ENCODE assay signal across 31 cellular contexts in the genomic region with DNA sequence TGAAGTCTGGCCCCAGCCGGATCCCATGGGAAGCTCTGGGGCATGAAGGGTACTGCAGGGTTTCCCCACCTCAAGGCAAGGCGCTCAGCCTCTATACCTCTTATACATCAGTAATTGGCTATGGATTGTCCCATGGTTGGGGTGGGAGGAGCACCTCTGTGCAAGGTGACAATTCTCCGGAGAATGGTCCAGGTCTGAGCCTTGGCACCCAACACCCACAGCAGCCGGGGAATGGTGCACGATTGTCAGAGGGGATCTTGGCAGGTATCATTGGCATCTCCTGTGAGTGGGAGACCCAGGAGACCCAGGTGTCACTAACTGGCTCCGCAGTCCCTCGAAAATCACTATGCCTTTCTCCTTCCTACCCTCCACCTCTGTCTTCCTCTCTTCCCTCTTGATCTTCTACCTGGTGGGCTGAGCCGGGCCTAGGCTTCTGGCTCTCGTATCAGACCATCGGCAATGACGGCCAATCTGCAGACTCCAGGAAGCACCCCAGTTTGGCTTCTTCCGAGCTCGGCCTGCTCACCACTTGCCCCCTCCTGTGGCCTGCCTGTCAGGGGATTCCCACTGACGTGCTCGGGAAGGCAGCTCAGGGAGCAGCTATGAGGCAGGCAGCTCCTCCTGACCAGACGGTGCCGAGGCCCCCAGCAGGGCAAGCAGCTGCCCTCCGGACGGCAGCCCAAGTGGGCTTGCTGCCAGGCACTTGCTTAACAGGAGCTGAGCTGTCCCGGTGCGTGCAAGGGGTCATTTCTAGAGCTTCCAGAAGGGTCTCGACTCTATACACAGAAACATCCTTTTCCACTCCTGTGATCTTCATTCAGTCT. TPM values are rescaled to one million over a fixed set of nuclear protein-coding genes. Genes with fewer than 3 reads are reported as not detected.
"Had no signal": no experiment of that assay in that cellular context is flagged by ENCODE, and none has a peak within 500 bp of the region (broad histone marks: within the 10 kb centered on the region; RNA-seq: fewer than 3 reads in every experiment).

No MANE protein-coding gene starts in this region.

- H3K36me3 Mint-ChIP-seq: natural killer cell treated with Interleukin-12 subunit alpha and Interleukin-12 subunit beta and Interleukin-15 and Interleukin-18, amount 100 ng/mL, for 72 hours had no signal

- H3K4me3 ChIP-seq: breast epithelium, left ventricle myocardium inferior, lung, mucosa of descending colon, ovary, skin epidermis, thoracic aorta had no signal

- ATAC-seq: activated CD4-positive, CD25-positive, alpha-beta regulatory T cell treated with anti-CD3 and anti-CD28 coated beads, Interleukin-2, amount 50 U/mL, for 24 hours; activated T-helper 17 cell treated with anti-CD3 and anti-CD28 coated beads, Interleukin-2, amount 50 U/mL, for 72 hours; mucosa of descending colon; natural killer cell treated with Interleukin-12 subunit alpha and Interleukin-12 subunit beta and Interleukin-15 and Interleukin-18, amount 100 ng/mL, for 72 hours; sciatic nerve had no signal

- H3K27me3 ChIP-seq: breast epithelium, ovary had no signal

- H3K4me1 Mint-ChIP-seq: activated T-helper 17 cell treated with anti-CD3 and anti-CD28 coated beads, Interleukin-2, amount 50 U/mL, for 72 hours had no signal

- H3K4me3 Mint-ChIP-seq: activated T-cell treated with anti-CD3 and anti-CD28 coated beads, Interleukin-2, amount 50 U/mL, for 24 hours; activated T-helper 17 cell treated with anti-CD3 and anti-CD28 coated beads, Interleukin-2, amount 50 U/mL, for 72 hours; natural killer cell treated with Interleukin-12 subunit alpha and Interleukin-12 subunit beta and Interleukin-15 and Interleukin-18, amount 100 ng/mL, for 72 hours; stimulated activated naive CD8-positive, alpha-beta T cell treated with anti-CD3 and anti-CD28 coated beads, Interleukin-15, Interleukin-2, amounts not matched to agents 100 ng/mL and 50 ng/mL, for 24 hours; T-helper 1 cell treated with Interleukin-12 subunit alpha and Interleukin-12 subunit beta and Interleukin-4 antibody, amounts not matched to agents 30 μg/mL and 1 μg/mL, for 36 hours had no signal

- H3K27ac ChIP-seq: breast epithelium, epithelial cell of prostate, left ventricle myocardium inferior, ovary, skin epidermis, thoracic aorta, VCaP had no signal

- H3K9me3 Mint-ChIP-seq: activated T-cell treated with anti-CD3 and anti-CD28 coated beads, Interleukin-2, amount 50 U/mL, for 24 hours; activated T-helper 17 cell treated with anti-CD3 and anti-CD28 coated beads, Interleukin-2, amount 50 U/mL, for 72 hours; natural killer cell treated with Interleukin-12 subunit alpha and Interleukin-12 subunit beta and Interleukin-15 and Interleukin-18, amount 100 ng/mL, for 72 hours; stimulated activated naive CD8-positive, alpha-beta T cell treated with anti-CD3 and anti-CD28 coated beads, Interleukin-15, Interleukin-2, amounts not matched to agents 100 ng/mL and 50 ng/mL, for 24 hours; T-helper 1 cell treated with Interleukin-12 subunit alpha and Interleukin-12 subunit beta and Interleukin-4 antibody, amounts not matched to agents 30 μg/mL and 1 μg/mL, for 36 hours had no signal

- H3K27ac Mint-ChIP-seq: activated T-cell treated with anti-CD3 and anti-CD28 coated beads, Interleukin-2, amount 50 U/mL, for 24 hours; activated T-helper 17 cell treated with anti-CD3 and anti-CD28 coated beads, Interleukin-2, amount 50 U/mL, for 72 hours; natural killer cell treated with Interleukin-12 subunit alpha and Interleukin-12 subunit beta and Interleukin-15 and Interleukin-18, amount 100 ng/mL, for 72 hours; progenitor cell of endocrine pancreas; stimulated activated naive CD8-positive, alpha-beta T cell treated with anti-CD3 and anti-CD28 coated beads, Interleukin-15, Interleukin-2, amounts not matched to agents 100 ng/mL and 50 ng/mL, for 24 hours; T-helper 1 cell treated with Interleukin-12 subunit alpha and Interleukin-12 subunit beta and Interleukin-4 antibody, amounts not matched to agents 30 μg/mL and 1 μg/mL, for 36 hours had no signal

- DNase-seq: activated CD4-positive, alpha-beta T cell treated with anti-CD3 and anti-CD28 coated beads for 48 hours; activated CD4-positive, alpha-beta T cell treated with anti-CD3 and anti-CD28 coated beads, Interleukin-2, amount 50 U/mL, for 48 hours; activated gamma-delta T cell treated with Interleukin-2 at 50 U/mL for 16 hours; activated naive CD4-positive, alpha-beta T cell treated with anti-CD3 and anti-CD28 coated beads, Interleukin-2, amount 50 U/mL, for 16 hours; activated T-cell treated with anti-CD3 and anti-CD28 coated beads, Interleukin-2, amount 50 U/mL, for 24 hours; central memory CD4-positive, alpha-beta T cell; effector CD8-positive, alpha-beta T cell; left ventricle myocardium inferior; mesendoderm; mucosa of descending colon; ovary; stimulated activated CD4-positive, alpha-beta T cell treated with anti-CD3 and anti-CD28 coated beads, Interleukin-12 subunit alpha, Interleukin-12 subunit beta, amount 100 ng/mL, for 4 hours; stimulated activated CD4-positive, alpha-beta T cell treated with anti-CD3 and anti-CD28 coated beads, Interleukin-4, amount 100 ng/mL, for 1 hour; SW 1271; T-helper 9 cell; trophoblast cell had no signal

- H3K9me3 ChIP-seq: breast epithelium, left ventricle myocardium inferior, mucosa of descending colon, ovary, thoracic aorta had no signal

- H3K4me1 ChIP-seq: breast epithelium, left ventricle myocardium inferior had no signal

- H3K36me3 ChIP-seq: breast epithelium, left ventricle myocardium inferior, ovary, thoracic aorta had no signal

RNA-seq across cellular contexts. Expression of gene CALB2, which starts 10.0 kb away (rescaled TPM):
- total RNA-seq: activated T-helper 17 cell treated with anti-CD3 and anti-CD28 coated beads, Interleukin-2, amount 50 U/mL, for 72 hours; dermis microvascular lymphatic vessel endothelial cell; natural killer cell treated with Interleukin-12 subunit alpha and Interleukin-12 subunit beta and Interleukin-15 and Interleukin-18, amount 100 ng/mL, for 72 hours; renal cortical epithelial cell had no signal
